Comparison of ENCODE assay signal across 11 cellular contexts in genomic region chr2:170380267-170380666, GRCh38.
"Had no signal": no experiment of that assay in that cellular context is flagged by ENCODE, and none has a peak within 500 bp of the region (broad histone marks: within the 10 kb centered on the region; RNA-seq: fewer than 3 reads in every experiment).

No MANE protein-coding gene starts in this region.

- H3K36me3 ChIP-seq: HAP-1 had no signal

- H3K9ac ChIP-seq: GM23248 had no signal

- H3K9me3 ChIP-seq: HAP-1 had no signal

- H3K4me2 ChIP-seq: GM23338 had no signal

- ATAC-seq: GM23338, HCT116 had no signal

- H3K4me3 ChIP-seq: GM23248, GM23338, HAP-1 had no signal

- H2AFZ ChIP-seq: GM23248, GM23338 had no signal

- H3K27ac ChIP-seq: GM23248 had no signal

- FAIRE-seq: H1, H54 had no signal

- DNase-seq: GM23248, GOT3, H7, H9, HCEC 1CT, HFFc6 had no signal
